ENCODE assay signal across 17 cellular contexts in the genomic region with DNA sequence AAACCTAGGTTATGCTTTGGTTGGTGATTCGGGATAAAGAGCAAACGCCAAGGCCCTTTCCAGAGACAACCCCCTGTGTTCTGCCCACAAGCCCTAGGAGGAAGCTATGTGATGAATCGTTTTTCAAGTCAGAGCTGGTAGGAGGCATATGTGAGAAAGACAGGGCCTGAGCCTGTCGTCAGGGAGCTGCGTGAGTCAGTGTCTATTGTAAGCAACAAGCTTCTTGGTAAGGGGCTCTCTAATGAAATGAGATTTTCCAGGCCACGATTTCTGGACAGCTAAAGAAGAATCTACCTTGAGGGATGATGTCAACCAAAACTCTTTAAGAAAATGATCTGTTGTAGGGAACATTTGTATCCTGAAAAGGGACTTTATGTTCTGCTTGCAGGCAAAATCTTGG.
DNase-seq lines count a peak whose midpoint lies in the region; ATAC-seq and TF ChIP-seq lines count a peak whose summit lies in the region.
"Had no signal": no experiment of that assay in that cellular context is flagged by ENCODE, and none has a peak within 500 bp of the region (broad histone marks: within the 10 kb centered on the region; RNA-seq: fewer than 3 reads in every experiment).

No MANE protein-coding gene starts in this region.

- no TSS peak for BruUV-seq in IMR-90 (replicated peaks; lab: Mats Ljungman, UMichigan)

- peaks cover 7% of the 10 kb centered on the region for H3K4me1 ChIP-seq in IMR-90 (ENCODE audit: control insufficient read depth, insufficient read depth, low read length)
- peaks cover 0 to 13% (median 4%) of the 10 kb centered on the region in 4 donors for H3K4me1 ChIP-seq in stomach

- H3K9ac ChIP-seq in IMR-90 (ENCODE audit: low read depth, low read length): no peak overlapping the region

- TF ChIP-seq CTCF in IMR-90 (conservative IDR thresholded peaks at IDR 0.05; ENCODE audit: low read depth, low read length): no peak
- no peak for TF ChIP-seq CTCF in stomach (IDR thresholded peaks at IDR 0.05)

- H4K20me1 ChIP-seq in IMR-90 (ENCODE audit: insufficient read depth, low read length): no peaks in the 10 kb centered on the region

- intact Hi-C loops in IMR-90 (cut with micrococcal nuclease): no loop called here
- intact Hi-C loops in stomach (cut with DNase I; ENCODE audit: low total_unique reads): no loop called here

- WGBS in IMR-90 (ENCODE audit: extremely low coverage in 2 of 2, insufficient read length in 1 of 2), 2 experiments: no CpG with 5 or more reads among the region's 6 CpGs
- 45 to 58% (median 49%) methylated on average over 6 of the region's 6 CpGs for WGBS in stomach, 5 donors

- no peak for TF ChIP-seq EP300 in stomach (IDR thresholded peaks at IDR 0.05)

- in situ Hi-C loops in IMR-90 (cut with MboI; ENCODE audit: low sequenced_read_pairs): no loop called here

- no peak overlapping the region for H3K56ac ChIP-seq in IMR-90 (ENCODE audit: extremely low read depth, insufficient read depth, low read length)

- POLR2A ChIA-PET in IMR-90 (lab: Charles Lee; ENCODE audit: unreplicated experiment): interaction anchor here (0.6 kb wide), 2 partner anchors 260 to 1003 kb away, joined by 3 read pairs; no protein-coding TSS in a partner anchor

- H3K4me3 ChIP-seq in IMR-90 (ENCODE audit: insufficient read depth, low read depth, low read length) (no peak overlapping the region), stomach (no peak overlapping the region)
- H3K4me3 ChIP-seq: lung had no signal

- dilution Hi-C loops in IMR-90 (cut with HindIII; ENCODE audit: low sequenced_read_pairs, unreplicated experiment): no loop called here

- TF ChIP-seq POLR2A in IMR-90 (IDR thresholded peaks at IDR 0.05; ENCODE audit: low read depth, low read length): no peak
- no peak for TF ChIP-seq POLR2A in stomach (IDR thresholded peaks at IDR 0.05)

- peak overlapping the region; percentile 71 for H2AFZ ChIP-seq in IMR-90 (replicated peaks; ENCODE audit: low read length, poor library complexity)

- H2BK120ac ChIP-seq in IMR-90 (ENCODE audit: low read depth, low read length): peak overlapping the region; percentile 46; the same call in 1 of the 2 replicates

- no peak overlapping the region for H2AK9ac ChIP-seq in IMR-90 (replicated peaks; ENCODE audit: low read depth, low read length, poor library complexity)

- H3K9me3 ChIP-seq in IMR-90 (ENCODE audit: control insufficient read depth, insufficient read depth, low read length) (no peaks in the 10 kb centered on the region), stomach (no peaks in the 10 kb centered on the region)

- DNase-seq in IMR-90: peak; percentile 65
- peak; percentile 7 for DNase-seq in left kidney (ENCODE audit: low read depth, low spot score)
- DNase-seq in stomach: no peak
- no peak for DNase-seq in NCI-H2081 treated with DMSO at 0.1 percent for 48 hours (lab: John Stamatoyannopoulos, UW)
- DNase-seq in HuH-7.5 (ENCODE audit: low spot score): no peak
- DNase-seq: activated CD4-positive, alpha-beta T cell treated with anti-CD3 and anti-CD28 coated beads, Interleukin-2, amount 10 ng/mL, durations not matched to agents 7 days and 5 days; activated naive CD8-positive, alpha-beta T cell treated with anti-CD3 and anti-CD28 coated beads, Interleukin-2, amount 10 ng/mL, durations not matched to agents 7 days and 5 days; activated T-cell treated with anti-CD3 and anti-CD28 coated beads, Interleukin-2, amount 50 U/mL, for 1 hour; DND-41; GOT3; NCI-H2171; small intestine; stimulated activated naive CD8-positive, alpha-beta T cell treated with anti-CD3 and anti-CD28 coated beads, Interleukin-15, Interleukin-2, amounts not matched to agents 100 U/mL and 50 U/mL, for 24 hours; T-helper 9 cell had no signal

- peak overlapping the region; percentile 56; the same call in 1 of the 2 replicates for H2BK20ac ChIP-seq in IMR-90 (ENCODE audit: low read depth, low read length)

- H3K14ac ChIP-seq in IMR-90 (replicated peaks; ENCODE audit: low read depth, low read length): peak overlapping the region; percentile 86

- H4K5ac ChIP-seq in IMR-90 (ENCODE audit: low read depth, low read length): no peak overlapping the region

- H2BK15ac ChIP-seq in IMR-90 (ENCODE audit: low read depth, low read length): peak overlapping the region; percentile 47; the same call in 2 of the 3 replicates

- CTCF ChIA-PET in IMR-90 (lab: Yijun Ruan, JAX): interaction anchor here (0.5 kb wide), 1 partner anchor 108 kb away, joined by 4 read pairs; no protein-coding TSS in a partner anchor

- H3K79me1 ChIP-seq in IMR-90 (ENCODE audit: low read depth in 1 of 2, low read length in 2 of 2): no peaks in the 10 kb centered on the region

- H2BK5ac ChIP-seq in IMR-90 (ENCODE audit: low read depth, low read length, poor library complexity, severe bottlenecking): no peak overlapping the region

- 0 out of 2 replicates have a peak, but pooled peaks cover 3% of the 10 kb centered on the region for H3K9me1 ChIP-seq in IMR-90 (ENCODE audit: insufficient read depth, low read length)

- no peaks in the 10 kb centered on the region for H3K27me3 ChIP-seq in IMR-90 (ENCODE audit: control insufficient read depth, insufficient read depth, low read length)
- H3K27me3 ChIP-seq in stomach: no peaks in the 10 kb centered on the region

- peak overlapping the region; percentile 24; the same call in 1 of the 2 replicates for H4K91ac ChIP-seq in IMR-90 (ENCODE audit: insufficient read depth, low read depth, low read length)

- H3K23ac ChIP-seq in IMR-90 (ENCODE audit: low read depth, low read length): no peak overlapping the region

- no peak for TF ChIP-seq RAD21 in IMR-90 (IDR thresholded peaks at IDR 0.05; ENCODE audit: low read length)

- H3K4ac ChIP-seq in IMR-90 (ENCODE audit: low read depth, low read length): peak overlapping the region; percentile 48; the same call in 1 of the 2 replicates

- no peak overlapping the region; the same call in 1 of the 2 replicates for H3K18ac ChIP-seq in IMR-90 (ENCODE audit: low read depth, low read length)

- H3K27ac ChIP-seq in IMR-90 (ENCODE audit: insufficient read depth, low read length) (no peak overlapping the region), cingulate gyrus (ENCODE audit: low read depth, low read length) (peak overlapping the region; percentile 22), stomach (peak overlapping the region in 4 of 5 donors; percentile 4 to 24 (median 14))

- H3K36me3 ChIP-seq in IMR-90 (ENCODE audit: control insufficient read depth, insufficient read depth, low read length): no peaks in the 10 kb centered on the region
- H3K36me3 ChIP-seq in stomach: no peaks in the 10 kb centered on the region

- ATAC-seq in IMR-90 (ENCODE audit: low read depth): peak; percentile 60
- ATAC-seq in GM19351 (IDR thresholded peaks at IDR 0.05; ENCODE audit: unreplicated experiment): no peak
- ATAC-seq: stimulated activated naive CD8-positive, alpha-beta T cell treated with anti-CD3 and anti-CD28 coated beads, Interleukin-15, Interleukin-2, amounts not matched to agents 100 U/mL and 50 U/mL, for 24 hours had no signal

- no peak overlapping the region for H2AK5ac ChIP-seq in IMR-90 (ENCODE audit: low read depth, low read length)

- no peak overlapping the region for H3K4me2 ChIP-seq in IMR-90 (ENCODE audit: low read depth, low read length)

- H4K8ac ChIP-seq in IMR-90 (ENCODE audit: low read depth in 2 of 2, low read length in 2 of 2): peak overlapping the region in 1 of 2 experiments; percentile 64; a peak in 2 of 4 replicates

TF ChIP-seq in IMR-90, 13 proteins besides CTCF, POLR2A, EP300 and RAD21:
- TF ChIP-seq CEBPB (IDR thresholded peaks at IDR 0.05; ENCODE audit: low read depth, low read length) (no peak), MXI1 (IDR thresholded peaks at IDR 0.05; ENCODE audit: borderline replicate concordance, low read depth, low read length) (no peak), USF2 (IDR thresholded peaks at IDR 0.05; ENCODE audit: low read depth, low read length) (no peak), MAZ (IDR thresholded peaks at IDR 0.05; ENCODE audit: borderline replicate concordance, low read depth, low read length) (no peak), MAFK (IDR thresholded peaks at IDR 0.05; ENCODE audit: low read depth, low read length) (no peak), FOS (IDR thresholded peaks at IDR 0.05; ENCODE audit: low read depth, low read length) (no peak), RFX5 (IDR thresholded peaks at IDR 0.05; ENCODE audit: low read depth, low read length) (no peak), RCOR1 (IDR thresholded peaks at IDR 0.05; ENCODE audit: insufficient replicate concordance, low read length) (no peak), SMC3 (IDR thresholded peaks at IDR 0.05; ENCODE audit: low read depth, low read length) (no peak)

Comparison
In these comparisons a context has a peak if more than half of its experiments do, and no peak if none do; other contexts are left out.
1. DNase-seq: peak in IMR-90 (single experiment) and left kidney (single experiment); none in stomach (single experiment), NCI-H2081 treated with DMSO at 0.1 percent for 48 hours (single experiment) and HuH-7.5 (single experiment).